18 cellular contexts compared by ENCODE assay signal in the genomic region with DNA sequence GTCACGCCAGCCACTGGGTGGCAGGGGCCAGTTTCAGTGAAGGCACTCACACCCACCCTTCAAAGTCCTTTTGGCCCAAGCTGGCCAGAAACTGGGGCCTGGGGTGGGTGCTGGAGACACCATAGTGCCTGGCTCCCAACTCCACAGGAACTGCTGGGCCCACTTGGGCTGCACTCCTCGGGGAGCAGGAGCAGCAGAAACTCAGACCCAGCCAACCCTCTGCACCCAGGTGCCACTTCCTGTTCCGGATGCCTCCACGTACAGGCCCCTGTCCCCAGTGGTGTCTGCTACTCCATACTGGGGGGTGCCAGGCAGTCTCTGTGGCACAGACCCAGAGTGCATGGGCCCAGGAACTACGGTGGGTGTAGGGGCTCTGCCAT.
"Had no signal": no experiment of that assay in that cellular context is flagged by ENCODE, and none has a peak within 500 bp of the region (broad histone marks: within the 10 kb centered on the region; RNA-seq: fewer than 3 reads in every experiment).

No MANE protein-coding gene starts in this region.

- H3K27ac ChIP-seq: hepatocyte, left ventricle myocardium inferior, sigmoid colon, stomach, thoracic aorta had no signal

- FAIRE-seq: TTC549 had no signal

- DNase-seq: activated CD4-positive, alpha-beta T cell treated with anti-CD3 and anti-CD28 coated beads for 48 hours; activated CD8-positive, alpha-beta memory T cell treated with anti-CD3 and anti-CD28 coated beads, Interleukin-2, amount 50 U/mL, for 4 hours; activated CD8-positive, alpha-beta T cell treated with anti-CD3 and anti-CD28 coated beads, Interleukin-2, amount 10 ng/mL, durations not matched to agents 7 days and 5 days; activated gamma-delta T cell treated with Interleukin-2 at 50 U/mL for 16 hours; activated T-cell treated with anti-CD3 and anti-CD28 coated beads, Interleukin-2, amount 50 U/mL, for 48 hours; endodermal cell; erythroblast; left ventricle myocardium inferior; mesenchymal stem cell; sigmoid colon; stimulated activated CD4-positive, alpha-beta T cell treated with anti-CD3 and anti-CD28 coated beads, Interleukin-1b, Interleukin-23, amount 100 ng/mL, for 48 hours; stomach; SW 1271 had no signal

- H3K4me3 ChIP-seq: hepatocyte, left ventricle myocardium inferior, sigmoid colon, stomach, thoracic aorta had no signal

- H3K4me3 Mint-ChIP-seq: activated CD8-positive, alpha-beta T cell treated with anti-CD3 and anti-CD28 coated beads, Interleukin-2, amount 10 ng/mL, durations not matched to agents 7 days and 5 days; endodermal cell; nephron; WTC11 had no signal

- H3K4me2 ChIP-seq: hepatocyte had no signal

- ATAC-seq: activated CD8-positive, alpha-beta T cell treated with anti-CD3 and anti-CD28 coated beads, Interleukin-2, amount 10 ng/mL, durations not matched to agents 7 days and 5 days; WTC11 had no signal

- H3K4me1 ChIP-seq: left ventricle myocardium inferior had no signal

- H3K36me3 ChIP-seq: left ventricle myocardium inferior, sigmoid colon, stomach, thoracic aorta had no signal

- H3K27ac Mint-ChIP-seq: activated CD8-positive, alpha-beta T cell treated with anti-CD3 and anti-CD28 coated beads, Interleukin-2, amount 10 ng/mL, durations not matched to agents 7 days and 5 days; endodermal cell; nephron; WTC11 had no signal

- H3K27me3 ChIP-seq: hepatocyte, sigmoid colon had no signal

- H3K4me1 Mint-ChIP-seq: endodermal cell, nephron, WTC11 had no signal

- H2AFZ ChIP-seq: hepatocyte had no signal

- H3K9me3 ChIP-seq: left ventricle myocardium inferior, sigmoid colon, stomach, thoracic aorta had no signal

- H3K79me2 ChIP-seq: hepatocyte had no signal
